24 cellular contexts compared by ENCODE assay signal in the genomic region with DNA sequence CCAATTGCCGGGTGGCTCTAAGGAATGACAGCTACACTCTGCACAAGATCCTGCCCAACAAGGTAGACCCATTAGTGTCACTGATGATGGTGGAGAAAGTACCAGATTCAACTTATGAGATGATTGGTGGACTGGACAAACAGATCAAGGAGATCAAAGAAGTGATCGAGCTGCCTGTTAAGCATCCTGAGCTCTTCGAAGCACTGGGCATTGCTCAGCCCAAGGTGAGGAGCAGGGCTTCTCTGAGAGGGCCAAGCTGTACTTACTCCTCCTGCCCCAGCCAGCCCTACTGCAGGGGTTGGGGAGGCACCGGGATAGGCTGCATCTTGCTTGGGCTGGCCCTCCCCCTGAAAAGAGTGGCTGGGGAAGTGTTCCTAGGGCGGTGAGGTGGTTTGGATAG. TPM values are rescaled to one million over a fixed set of nuclear protein-coding genes. Genes with fewer than 3 reads are reported as not detected.
DNase-seq lines count a peak whose midpoint lies in the region; ATAC-seq and TF ChIP-seq lines count a peak whose summit lies in the region.
"Had no signal": no experiment of that assay in that cellular context is flagged by ENCODE, and none has a peak within 500 bp of the region (broad histone marks: within the 10 kb centered on the region; RNA-seq: fewer than 3 reads in every experiment).

No MANE protein-coding gene starts in this region.

- H3K4me3 Mint-ChIP-seq in activated CD4-positive, alpha-beta memory T cell treated with anti-CD3 and anti-CD28 coated beads, Interleukin-2, amount 10 ng/mL, durations not matched to agents 7 days and 5 days, result no peak overlapping the region
- no peak overlapping the region for H3K4me3 Mint-ChIP-seq in activated CD4-positive, alpha-beta memory T cell treated with anti-CD3 and anti-CD28 coated beads for 36 hours
- no peak overlapping the region for H3K4me3 Mint-ChIP-seq in HFFc6
- no peak overlapping the region for H3K4me3 Mint-ChIP-seq in activated naive CD8-positive, alpha-beta T cell treated with anti-CD3 and anti-CD28 coated beads, Interleukin-2, amount 10 ng/mL, durations not matched to agents 7 days and 5 days
- H3K4me3 Mint-ChIP-seq in nephron, result peak overlapping the region in 2 of 3 experiments; percentile 82 to 92
- H3K4me3 Mint-ChIP-seq: mesothelial cell of epicardium had no signal

- H3K4me1 Mint-ChIP-seq in activated CD4-positive, alpha-beta memory T cell treated with anti-CD3 and anti-CD28 coated beads, Interleukin-2, amount 10 ng/mL, durations not matched to agents 7 days and 5 days, result peaks cover 73% of the 10 kb centered on the region
- H3K4me1 Mint-ChIP-seq in activated CD4-positive, alpha-beta memory T cell treated with anti-CD3 and anti-CD28 coated beads for 36 hours (ENCODE audit: low read depth), result peaks cover 61% of the 10 kb centered on the region
- H3K4me1 Mint-ChIP-seq in HFFc6 (ENCODE audit: low read depth), result peaks cover 39% of the 10 kb centered on the region
- H3K4me1 Mint-ChIP-seq in activated naive CD8-positive, alpha-beta T cell treated with anti-CD3 and anti-CD28 coated beads, Interleukin-2, amount 10 ng/mL, durations not matched to agents 7 days and 5 days, result peaks cover 54% of the 10 kb centered on the region
- H3K4me1 Mint-ChIP-seq in nephron, result peaks cover 32% of the 10 kb centered on the region

- intact Hi-C loops in activated CD4-positive, alpha-beta memory T cell treated with anti-CD3 and anti-CD28 coated beads for 36 hours (cut with micrococcal nuclease), result no loop called here

- TF ChIP-seq CTCF in HFFc6 (IDR thresholded peaks at IDR 0.05), result no peak
- TF ChIP-seq CTCF in nephron (IDR thresholded peaks at IDR 0.05; ENCODE audit: unreplicated experiment in 3 of 3), result no peak

- CTCF ChIA-PET in activated CD4-positive, alpha-beta memory T cell treated with anti-CD3 and anti-CD28 coated beads, Interleukin-2, amount 10 ng/mL, durations not matched to agents 7 days and 5 days (lab: Charles Lee), result interaction anchor here (1.8 to 5.0 kb wide), 3 partner anchors 8 to 19 kb away, joined by 5 to 28 read pairs (median 27); partner anchors contain the start of gene SMARCD2
- CTCF ChIA-PET in activated CD4-positive, alpha-beta memory T cell treated with anti-CD3 and anti-CD28 coated beads for 36 hours (lab: Charles Lee), result interaction anchor here (0.7 to 2.6 kb wide), 4 partner anchors 11 to 54 kb away, joined by 3 to 15 read pairs (median 7); no protein-coding TSS in a partner anchor

- no peak for ATAC-seq in activated naive CD8-positive, alpha-beta T cell treated with anti-CD3 and anti-CD28 coated beads, Interleukin-2, amount 10 ng/mL, durations not matched to agents 7 days and 5 days (ENCODE audit: low read depth)
- ATAC-seq: left lobe of liver, psoas muscle had no signal

- H3K27ac Mint-ChIP-seq in activated CD4-positive, alpha-beta memory T cell treated with anti-CD3 and anti-CD28 coated beads, Interleukin-2, amount 10 ng/mL, durations not matched to agents 7 days and 5 days, result peak overlapping the region; percentile 76
- H3K27ac Mint-ChIP-seq in activated CD4-positive, alpha-beta memory T cell treated with anti-CD3 and anti-CD28 coated beads for 36 hours, result no peak overlapping the region
- H3K27ac Mint-ChIP-seq in HFFc6 (peak overlapping the region; percentile 26; the same call in 1 of the 2 replicates), nephron (no peak overlapping the region)
- peak overlapping the region; percentile 83 for H3K27ac Mint-ChIP-seq in activated naive CD8-positive, alpha-beta T cell treated with anti-CD3 and anti-CD28 coated beads, Interleukin-2, amount 10 ng/mL, durations not matched to agents 7 days and 5 days

- no peaks in the 10 kb centered on the region for H3K27me3 Mint-ChIP-seq in activated CD4-positive, alpha-beta memory T cell treated with anti-CD3 and anti-CD28 coated beads, Interleukin-2, amount 10 ng/mL, durations not matched to agents 7 days and 5 days
- no peaks in the 10 kb centered on the region for H3K27me3 Mint-ChIP-seq in activated CD4-positive, alpha-beta memory T cell treated with anti-CD3 and anti-CD28 coated beads for 36 hours
- H3K27me3 Mint-ChIP-seq in HFFc6 (ENCODE audit: insufficient read depth) (peaks cover 9% of the 10 kb centered on the region), nephron (ENCODE audit: low read depth) (no peaks in the 10 kb centered on the region)
- no peaks in the 10 kb centered on the region for H3K27me3 Mint-ChIP-seq in activated naive CD8-positive, alpha-beta T cell treated with anti-CD3 and anti-CD28 coated beads, Interleukin-2, amount 10 ng/mL, durations not matched to agents 7 days and 5 days
- H3K27me3 Mint-ChIP-seq: B cell had no signal

- peaks cover 90% of the 10 kb centered on the region for H3K36me3 Mint-ChIP-seq in activated CD4-positive, alpha-beta memory T cell treated with anti-CD3 and anti-CD28 coated beads, Interleukin-2, amount 10 ng/mL, durations not matched to agents 7 days and 5 days (ENCODE audit: low read depth)
- H3K36me3 Mint-ChIP-seq in activated CD4-positive, alpha-beta memory T cell treated with anti-CD3 and anti-CD28 coated beads for 36 hours, result peaks cover 63% of the 10 kb centered on the region
- H3K36me3 Mint-ChIP-seq in HFFc6 (ENCODE audit: low read depth) (peaks cover 48% of the 10 kb centered on the region), nephron (ENCODE audit: low read depth) (peaks cover 76% of the 10 kb centered on the region)
- peaks cover 45% of the 10 kb centered on the region for H3K36me3 Mint-ChIP-seq in activated naive CD8-positive, alpha-beta T cell treated with anti-CD3 and anti-CD28 coated beads, Interleukin-2, amount 10 ng/mL, durations not matched to agents 7 days and 5 days

- no peaks in the 10 kb centered on the region for H3K9me3 Mint-ChIP-seq in activated CD4-positive, alpha-beta memory T cell treated with anti-CD3 and anti-CD28 coated beads, Interleukin-2, amount 10 ng/mL, durations not matched to agents 7 days and 5 days
- H3K9me3 Mint-ChIP-seq in activated CD4-positive, alpha-beta memory T cell treated with anti-CD3 and anti-CD28 coated beads for 36 hours, result no peaks in the 10 kb centered on the region
- no peaks in the 10 kb centered on the region for H3K9me3 Mint-ChIP-seq in HFFc6
- H3K9me3 Mint-ChIP-seq in activated naive CD8-positive, alpha-beta T cell treated with anti-CD3 and anti-CD28 coated beads, Interleukin-2, amount 10 ng/mL, durations not matched to agents 7 days and 5 days, result no peaks in the 10 kb centered on the region
- H3K9me3 Mint-ChIP-seq in nephron, result no peaks in the 10 kb centered on the region
- H3K9me3 Mint-ChIP-seq: mesothelial cell of epicardium had no signal

- no peak for DNase-seq in activated CD4-positive, alpha-beta memory T cell treated with anti-CD3 and anti-CD28 coated beads, Interleukin-2, amount 10 ng/mL, durations not matched to agents 7 days and 5 days
- DNase-seq in activated CD4-positive, alpha-beta memory T cell treated with anti-CD3 and anti-CD28 coated beads for 36 hours, result no peak
- DNase-seq in HFFc6 (no peak), kidney glomerular epithelial cell (lab: John Stamatoyannopoulos, UW) (no peak), NCI-H524 treated with DMSO at 0.1 percent for 48 hours (lab: John Stamatoyannopoulos, UW) (no peak)
- no peak for DNase-seq in activated naive CD8-positive, alpha-beta T cell treated with anti-CD3 and anti-CD28 coated beads, Interleukin-2, amount 10 ng/mL, durations not matched to agents 7 days and 5 days
- DNase-seq in stimulated activated CD4-positive, alpha-beta T cell treated with anti-CD3 and anti-CD28 coated beads, Interleukin-4, amount 100 ng/mL, for 24 hours, result no peak
- DNase-seq: activated CD4-positive, alpha-beta T cell treated with anti-CD3 and anti-CD28 coated beads for 48 hours; cortex of kidney; EL; head of caudate nucleus; NCI-H526; psoas muscle; SHP77; small intestine; stimulated activated CD4-positive, alpha-beta T cell treated with anti-CD3 and anti-CD28 coated beads, Interleukin-2, amount 100 ng/mL, for 48 hours; T-helper 1 cell had no signal

- POLR2A ChIA-PET in activated CD4-positive, alpha-beta memory T cell treated with anti-CD3 and anti-CD28 coated beads, Interleukin-2, amount 10 ng/mL, durations not matched to agents 7 days and 5 days (lab: Charles Lee), result interaction anchor here (0.8 to 10.2 kb wide), 7 partner anchors 9 to 676 kb away, joined by 3 to 194 read pairs (median 5); partner anchors contain the start of genes CCDC47, CEP95, DDX42 and DDX5
- POLR2A ChIA-PET in activated CD4-positive, alpha-beta memory T cell treated with anti-CD3 and anti-CD28 coated beads for 36 hours (lab: Charles Lee), result interaction anchor here (0.6 to 4.5 kb wide), 3 partner anchors 11 to 48 kb away, joined by 4 to 29 read pairs (median 6); partner anchors contain the start of gene SMARCD2
- POLR2A ChIA-PET in activated naive CD8-positive, alpha-beta T cell treated with anti-CD3 and anti-CD28 coated beads, Interleukin-2, amount 10 ng/mL, durations not matched to agents 7 days and 5 days (lab: Charles Lee), result interaction anchor here (0.7 to 7.4 kb wide), 5 partner anchors 10 to 145 kb away, joined by 3 to 83 read pairs (median 4); partner anchors contain the start of genes CCDC47, DDX42 and SMARCD2

RNA-seq across cellular contexts. Expression of gene FTSJ3, which starts 2.8 kb away (rescaled TPM):
- 10 to 100 TPM; 38.9 to 43.8 TPM for total RNA-seq in activated CD4-positive, alpha-beta memory T cell treated with anti-CD3 and anti-CD28 coated beads, Interleukin-2, amount 10 ng/mL, durations not matched to agents 7 days and 5 days
- total RNA-seq in activated CD4-positive, alpha-beta memory T cell treated with anti-CD3 and anti-CD28 coated beads for 36 hours, result 10 to 100 TPM; 41.5 to 42.8 TPM
- 10 to 100 TPM; 43.2 to 55.1 (median 47.5) TPM for total RNA-seq in HFFc6 (2021; fragmentation: NEBNext Ultra II Directional; extraction: Animal tissue kit (Norgen Biotek cat#: 25700))
- total RNA-seq in activated naive CD8-positive, alpha-beta T cell treated with anti-CD3 and anti-CD28 coated beads, Interleukin-2, amount 10 ng/mL, durations not matched to agents 7 days and 5 days, result 10 to 100 TPM; 56.7 to 58.6 TPM

RNA-seq across cellular contexts. Expression of gene PSMC5, which starts 3.0 kb away (rescaled TPM):
- total RNA-seq in activated CD4-positive, alpha-beta memory T cell treated with anti-CD3 and anti-CD28 coated beads, Interleukin-2, amount 10 ng/mL, durations not matched to agents 7 days and 5 days, result 100 to 1,000 TPM; 152 to 162 TPM
- 100 to 1,000 TPM; 165 to 171 TPM for total RNA-seq in activated CD4-positive, alpha-beta memory T cell treated with anti-CD3 and anti-CD28 coated beads for 36 hours
- 100 to 1,000 TPM; 156 to 206 (median 179) TPM for total RNA-seq in HFFc6 (2021; fragmentation: NEBNext Ultra II Directional; extraction: Animal tissue kit (Norgen Biotek cat#: 25700))
- total RNA-seq in activated naive CD8-positive, alpha-beta T cell treated with anti-CD3 and anti-CD28 coated beads, Interleukin-2, amount 10 ng/mL, durations not matched to agents 7 days and 5 days, result 100 to 1,000 TPM; 132 to 135 TPM

RNA-seq across cellular contexts. Expression of gene SMARCD2, which starts 12.2 kb away (rescaled TPM):
- total RNA-seq in activated CD4-positive, alpha-beta memory T cell treated with anti-CD3 and anti-CD28 coated beads, Interleukin-2, amount 10 ng/mL, durations not matched to agents 7 days and 5 days, result 100 to 1,000 TPM; 150 to 152 TPM
- total RNA-seq in activated CD4-positive, alpha-beta memory T cell treated with anti-CD3 and anti-CD28 coated beads for 36 hours, result 100 to 1,000 TPM; 109 to 111 TPM
- total RNA-seq in HFFc6 (2021; fragmentation: NEBNext Ultra II Directional; extraction: Animal tissue kit (Norgen Biotek cat#: 25700)), result 10 to 100 TPM; 45.9 to 53.5 (median 48.7) TPM
- total RNA-seq in activated naive CD8-positive, alpha-beta T cell treated with anti-CD3 and anti-CD28 coated beads, Interleukin-2, amount 10 ng/mL, durations not matched to agents 7 days and 5 days, result 100 to 1,000 TPM; 129 to 138 TPM

RNA-seq across cellular contexts. Expression of gene CSH2, which starts 43.2 kb away (rescaled TPM):
- not detected for total RNA-seq in activated CD4-positive, alpha-beta memory T cell treated with anti-CD3 and anti-CD28 coated beads, Interleukin-2, amount 10 ng/mL, durations not matched to agents 7 days and 5 days
- not detected for total RNA-seq in activated CD4-positive, alpha-beta memory T cell treated with anti-CD3 and anti-CD28 coated beads for 36 hours
- not detected for total RNA-seq in HFFc6 (2021; fragmentation: NEBNext Ultra II Directional; extraction: Animal tissue kit (Norgen Biotek cat#: 25700))
- not detected for total RNA-seq in activated naive CD8-positive, alpha-beta T cell treated with anti-CD3 and anti-CD28 coated beads, Interleukin-2, amount 10 ng/mL, durations not matched to agents 7 days and 5 days
- total RNA-seq: A172, B cell, breast epithelium, left lobe of liver, mesothelial cell of epicardium, psoas muscle, subcutaneous adipose tissue had no signal

RNA-seq across cellular contexts. Expression of gene GH2, which starts 51.5 kb away (rescaled TPM):
- total RNA-seq in activated CD4-positive, alpha-beta memory T cell treated with anti-CD3 and anti-CD28 coated beads, Interleukin-2, amount 10 ng/mL, durations not matched to agents 7 days and 5 days, result not detected
- total RNA-seq in activated CD4-positive, alpha-beta memory T cell treated with anti-CD3 and anti-CD28 coated beads for 36 hours, result not detected
- not detected for total RNA-seq in HFFc6 (2021; fragmentation: NEBNext Ultra II Directional; extraction: Animal tissue kit (Norgen Biotek cat#: 25700))
- not detected for total RNA-seq in activated naive CD8-positive, alpha-beta T cell treated with anti-CD3 and anti-CD28 coated beads, Interleukin-2, amount 10 ng/mL, durations not matched to agents 7 days and 5 days
- total RNA-seq: A172, B cell, breast epithelium, left lobe of liver, mesothelial cell of epicardium, psoas muscle, subcutaneous adipose tissue had no signal

Comparison
In these comparisons a context has a peak if more than half of its experiments do, and no peak if none do; other contexts are left out.
1. H3K27ac Mint-ChIP-seq: peak in activated CD4-positive, alpha-beta memory T cell treated with anti-CD3 and anti-CD28 coated beads, Interleukin-2, amount 10 ng/mL, durations not matched to agents 7 days and 5 days (single experiment), HFFc6 (single experiment) and activated naive CD8-positive, alpha-beta T cell treated with anti-CD3 and anti-CD28 coated beads, Interleukin-2, amount 10 ng/mL, durations not matched to agents 7 days and 5 days (single experiment); none in activated CD4-positive, alpha-beta memory T cell treated with anti-CD3 and anti-CD28 coated beads for 36 hours (single experiment) and nephron (0 of 3).
2. H3K4me3 Mint-ChIP-seq: peak in nephron (2 of 3); none in activated CD4-positive, alpha-beta memory T cell treated with anti-CD3 and anti-CD28 coated beads, Interleukin-2, amount 10 ng/mL, durations not matched to agents 7 days and 5 days (single experiment), activated CD4-positive, alpha-beta memory T cell treated with anti-CD3 and anti-CD28 coated beads for 36 hours (single experiment), HFFc6 (single experiment) and activated naive CD8-positive, alpha-beta T cell treated with anti-CD3 and anti-CD28 coated beads, Interleukin-2, amount 10 ng/mL, durations not matched to agents 7 days and 5 days (single experiment).